1 cellular context compared by ENCODE assay signal in genomic region chr1:235128453-235129328, GRCh38.
TF ChIP-seq lines count a peak whose summit lies in the region.

TSS of gene TOMM20 (minus strand) at chr1:235128837. CDS start at chr1:235128715, 122 bp downstream.

TF ChIP-seq in K562, 482 proteins besides CTCF, POLR2A, EP300 and RAD21 (continued from another document and continues in another):
- TF ChIP-seq STAT5B (CRISPR knock-in tag; IDR thresholded peaks at IDR 0.05) (no peak), ZNF274 (IDR thresholded peaks at IDR 0.05; ENCODE audit: borderline replicate concordance, low read depth, low read length) (no peak), SMAD3 (CRISPR knock-in tag; conservative IDR thresholded peaks at IDR 0.05) (peak; percentile 63; the same call in 1 of the 2 replicates), MLLT1 (IDR thresholded peaks at IDR 0.05) (peak in 1 of 2 experiments; percentile 35; a peak in 1 of 4 replicates), ZNF174 (CRISPR knock-in tag; IDR thresholded peaks at IDR 0.05) (no peak), CCAR2 (IDR thresholded peaks at IDR 0.05; ENCODE audit: low read depth, low read length) (no peak), ZNF586 (CRISPR knock-in tag; conservative IDR thresholded peaks at IDR 0.05) (peak; percentile 46; the same call in 1 of the 2 replicates), HDAC3 (IDR thresholded peaks at IDR 0.05; ENCODE audit: borderline replicate concordance, partially characterized antibody) (peak; percentile 14), FOXP4 (CRISPR knock-in tag; IDR thresholded peaks at IDR 0.05; ENCODE audit: borderline replicate concordance) (peak; percentile 44; the same call in 1 of the 2 replicates), ATF7 (IDR thresholded peaks at IDR 0.05) (peak; percentile 92), RBM39 (optimal IDR thresholded peaks at IDR 0.05; ENCODE audit: low read depth, low read length) (no peak), HMBOX1 (IDR thresholded peaks at IDR 0.05) (no peak), ZFX (CRISPR knock-in tag; IDR thresholded peaks at IDR 0.05) (peak; percentile 99), ZNF609 (CRISPR knock-in tag; IDR thresholded peaks at IDR 0.05; ENCODE audit: borderline replicate concordance) (peak; percentile 43; the same call in 1 of the 2 replicates), ZNF232 (CRISPR knock-in tag; IDR thresholded peaks at IDR 0.05) (peak; percentile 89; the same call in 1 of the 2 replicates), ZNF436 (CRISPR knock-in tag; IDR thresholded peaks at IDR 0.05) (no peak), POLR2G (IDR thresholded peaks at IDR 0.05; ENCODE audit: low read depth, low read length) (peak; percentile 99), NONO (IDR thresholded peaks at IDR 0.05; ENCODE audit: low read depth in 2 of 2, low read length in 1 of 2) (peak in 1 of 2 experiments; percentile 13; a peak in 1 of 4 replicates), HLTF (IDR thresholded peaks at IDR 0.05) (no peak), KDM1A (IDR thresholded peaks at IDR 0.05) (peak in 1 of 2 experiments; percentile 97; a peak in 2 of 4 replicates), ZNF263 (CRISPR knock-in tag; IDR thresholded peaks at IDR 0.05; ENCODE audit: borderline replicate concordance) (peak; percentile 62; the same call in 1 of the 2 replicates), ARID3A (IDR thresholded peaks at IDR 0.05; ENCODE audit: borderline replicate concordance, low read depth, low read length) (no peak), GMEB1 (CRISPR knock-in tag; IDR thresholded peaks at IDR 0.05) (peak; percentile 87), GTF2E2 (tag; IDR thresholded peaks at IDR 0.05) (no peak; the same call in 1 of the 2 replicates), RUNX1 (IDR thresholded peaks at IDR 0.05; ENCODE audit: low read depth) (no peak; the same call in 1 of the 2 replicates), ZNF24 (IDR thresholded peaks at IDR 0.05) (peak; percentile 15; the same call in 1 of the 2 replicates), TBL1XR1 (IDR thresholded peaks at IDR 0.05; ENCODE audit: low read length in 2 of 2) (peak in 1 of 2 experiments; percentile 47; a peak in 3 of 4 replicates), HIVEP1 (CRISPR knock-in tag; IDR thresholded peaks at IDR 0.05) (no peak), PBX2 (CRISPR knock-in tag; IDR thresholded peaks at IDR 0.05; ENCODE audit: low read depth) (no peak), PBX2 (tag; conservative IDR thresholded peaks at IDR 0.05; ENCODE audit: low read depth) (0 out of 2 replicates have a peak, but pooled peaks have one; percentile 16), CBFB (CRISPR knock-in tag; IDR thresholded peaks at IDR 0.05) (peak; percentile 86; the same call in 1 of the 2 replicates), RERE (CRISPR knock-in tag; IDR thresholded peaks at IDR 0.05; ENCODE audit: borderline replicate concordance) (no peak), TFE3 (CRISPR knock-in tag; IDR thresholded peaks at IDR 0.05) (peak; percentile 99)
